Comparison of ENCODE assay signal across 14 cellular contexts in genomic region chr3:59731909-59732308, GRCh38.
DNase-seq lines count a peak whose midpoint lies in the region; ATAC-seq and TF ChIP-seq lines count a peak whose summit lies in the region.
"Had no signal": no experiment of that assay in that cellular context is flagged by ENCODE, and none has a peak within 500 bp of the region (broad histone marks: within the 10 kb centered on the region; RNA-seq: fewer than 3 reads in every experiment).

No MANE protein-coding gene starts in this region.

- intact Hi-C loops in activated CD8-positive, alpha-beta T cell treated with anti-CD3 and anti-CD28 coated beads for 36 hours (cut with micrococcal nuclease): no loop called here

- no peak for DNase-seq in activated naive CD8-positive, alpha-beta T cell treated with anti-CD3 and anti-CD28 coated beads for 36 hours
- DNase-seq in activated CD8-positive, alpha-beta T cell treated with anti-CD3 and anti-CD28 coated beads for 36 hours: no peak
- DNase-seq in LoVo (ENCODE audit: low spot score) (no peak), SK-N-DZ (ENCODE audit: low spot score) (no peak)
- no peak for DNase-seq in activated T-cell treated with anti-CD3 and anti-CD28 coated beads, Interleukin-2, amount 50 U/mL, for 4 hours
- DNase-seq: gastrocnemius medialis, islet precursor cell, NCI-H1092, NCI-H2227 treated with DMSO at 0.1 percent for 48 hours, transverse colon had no signal

- no peak for TF ChIP-seq CTCF in activated CD8-positive, alpha-beta T cell treated with anti-CD3 and anti-CD28 coated beads for 36 hours (IDR thresholded peaks at IDR 0.05)

- H3K9me3 Mint-ChIP-seq in activated naive CD8-positive, alpha-beta T cell (ENCODE audit: low read depth): no peaks in the 10 kb centered on the region
- no peaks in the 10 kb centered on the region for H3K9me3 Mint-ChIP-seq in activated naive CD8-positive, alpha-beta T cell treated with anti-CD3 and anti-CD28 coated beads for 36 hours
- H3K9me3 Mint-ChIP-seq in activated CD8-positive, alpha-beta T cell treated with anti-CD3 and anti-CD28 coated beads for 36 hours: no peaks in the 10 kb centered on the region
- no peaks in the 10 kb centered on the region for H3K9me3 Mint-ChIP-seq in activated T-cell treated with anti-CD3 and anti-CD28 coated beads, Interleukin-2, amount 50 U/mL, for 4 hours

- CTCF ChIA-PET in activated CD8-positive, alpha-beta T cell treated with anti-CD3 and anti-CD28 coated beads for 36 hours (lab: Charles Lee): interaction anchor here (1.2 kb wide), 1 partner anchor 126 kb away, joined by 3 read pairs; no protein-coding TSS in a partner anchor

- H3K4me1 Mint-ChIP-seq in activated naive CD8-positive, alpha-beta T cell (ENCODE audit: low read depth): peaks cover 40% of the 10 kb centered on the region
- H3K4me1 Mint-ChIP-seq in activated naive CD8-positive, alpha-beta T cell treated with anti-CD3 and anti-CD28 coated beads for 36 hours: peaks cover 27% of the 10 kb centered on the region
- H3K4me1 Mint-ChIP-seq in activated CD8-positive, alpha-beta T cell treated with anti-CD3 and anti-CD28 coated beads for 36 hours (ENCODE audit: low read depth): peaks cover 24% of the 10 kb centered on the region
- H3K4me1 Mint-ChIP-seq in activated T-cell treated with anti-CD3 and anti-CD28 coated beads, Interleukin-2, amount 50 U/mL, for 4 hours (ENCODE audit: low read depth): peaks cover 25% of the 10 kb centered on the region

- H3K4me3 Mint-ChIP-seq in activated naive CD8-positive, alpha-beta T cell: peak overlapping the region; percentile 17
- H3K4me3 Mint-ChIP-seq in activated naive CD8-positive, alpha-beta T cell treated with anti-CD3 and anti-CD28 coated beads for 36 hours: no peak overlapping the region
- no peak overlapping the region for H3K4me3 Mint-ChIP-seq in activated CD8-positive, alpha-beta T cell treated with anti-CD3 and anti-CD28 coated beads for 36 hours
- H3K4me3 Mint-ChIP-seq in activated T-cell treated with anti-CD3 and anti-CD28 coated beads, Interleukin-2, amount 50 U/mL, for 4 hours: no peak overlapping the region

- ATAC-seq in HG03159 (IDR thresholded peaks at IDR 0.05; ENCODE audit: unreplicated experiment) (peak; percentile 56), HG02798 (IDR thresholded peaks at IDR 0.05; ENCODE audit: poor library complexity, unreplicated experiment) (no peak)
- ATAC-seq in activated CD8-positive, alpha-beta T cell treated with anti-CD3 and anti-CD28 coated beads for 36 hours: peak; percentile 68
- no peak for ATAC-seq in activated T-cell treated with anti-CD3 and anti-CD28 coated beads, Interleukin-2, amount 50 U/mL, for 4 hours
- ATAC-seq: gastrocnemius medialis had no signal

- H3K27me3 Mint-ChIP-seq in activated naive CD8-positive, alpha-beta T cell: no peaks in the 10 kb centered on the region
- peaks cover 5% of the 10 kb centered on the region for H3K27me3 Mint-ChIP-seq in activated naive CD8-positive, alpha-beta T cell treated with anti-CD3 and anti-CD28 coated beads for 36 hours
- peaks cover 3% of the 10 kb centered on the region for H3K27me3 Mint-ChIP-seq in activated CD8-positive, alpha-beta T cell treated with anti-CD3 and anti-CD28 coated beads for 36 hours
- peaks cover 2% of the 10 kb centered on the region for H3K27me3 Mint-ChIP-seq in activated T-cell treated with anti-CD3 and anti-CD28 coated beads, Interleukin-2, amount 50 U/mL, for 4 hours (ENCODE audit: low read depth)

- POLR2A ChIA-PET in activated CD8-positive, alpha-beta T cell treated with anti-CD3 and anti-CD28 coated beads for 36 hours (lab: Charles Lee): interaction anchor here (0.6 kb wide), 1 partner anchor 1123 kb away, joined by 3 read pairs; no protein-coding TSS in a partner anchor

- H3K27ac Mint-ChIP-seq in activated naive CD8-positive, alpha-beta T cell: no peak overlapping the region
- no peak overlapping the region for H3K27ac Mint-ChIP-seq in activated naive CD8-positive, alpha-beta T cell treated with anti-CD3 and anti-CD28 coated beads for 36 hours
- H3K27ac Mint-ChIP-seq in activated CD8-positive, alpha-beta T cell treated with anti-CD3 and anti-CD28 coated beads for 36 hours: no peak overlapping the region
- H3K27ac Mint-ChIP-seq: progenitor cell of endocrine pancreas had no signal

- H3K36me3 Mint-ChIP-seq in activated naive CD8-positive, alpha-beta T cell: peaks cover 2% of the 10 kb centered on the region
- H3K36me3 Mint-ChIP-seq in activated naive CD8-positive, alpha-beta T cell treated with anti-CD3 and anti-CD28 coated beads for 36 hours: no peaks in the 10 kb centered on the region
- no peaks in the 10 kb centered on the region for H3K36me3 Mint-ChIP-seq in activated CD8-positive, alpha-beta T cell treated with anti-CD3 and anti-CD28 coated beads for 36 hours (ENCODE audit: low read depth)
- no peaks in the 10 kb centered on the region for H3K36me3 Mint-ChIP-seq in activated T-cell treated with anti-CD3 and anti-CD28 coated beads, Interleukin-2, amount 50 U/mL, for 4 hours (ENCODE audit: insufficient read depth)

Comparison
In these comparisons a context has a peak if more than half of its experiments do, and no peak if none do; other contexts are left out.
1. ATAC-seq: peak in HG03159 (single experiment) and activated CD8-positive, alpha-beta T cell treated with anti-CD3 and anti-CD28 coated beads for 36 hours (single experiment); none in HG02798 (single experiment) and activated T-cell treated with anti-CD3 and anti-CD28 coated beads, Interleukin-2, amount 50 U/mL, for 4 hours (0 of 2).